ENCODE assay signal across 2 cellular contexts in genomic region chr6:44219053-44219814, GRCh38.
TF ChIP-seq lines count a peak whose summit lies in the region.

No MANE protein-coding gene starts in this region.

TF ChIP-seq in HCT116, 20 proteins besides CTCF, POLR2A, EP300 and RAD21:
- TF ChIP-seq POLR2AphosphoS5 (IDR thresholded peaks at IDR 0.05; ENCODE audit: low read depth, low read length) = peak; percentile 64; the same call in 1 of the 2 replicates
- peak; percentile 72 for TF ChIP-seq TCF7L2 (IDR thresholded peaks at IDR 0.05; ENCODE audit: borderline replicate concordance, extremely low read depth, insufficient read depth, insufficient read length)
- TF ChIP-seq ZFX (IDR thresholded peaks at IDR 0.05) = peak; percentile 37; the same call in 1 of the 2 replicates
- no peak for TF ChIP-seq EGR1 (IDR thresholded peaks at IDR 0.05; ENCODE audit: low read depth)

TF ChIP-seq in neural cell, 6 proteins besides CTCF, POLR2A, EP300 and RAD21:
- TF ChIP-seq REST (IDR thresholded peaks at IDR 0.05; ENCODE audit: borderline replicate concordance) (no peak), EZH2 (IDR thresholded peaks at IDR 0.05; ENCODE audit: borderline replicate concordance, insufficient read depth, low read length, poor library complexity, severe bottlenecking) (no peak), MXI1 (conservative IDR thresholded peaks at IDR 0.05; ENCODE audit: poor library complexity, severe bottlenecking) (no peak), SMC3 (conservative IDR thresholded peaks at IDR 0.05; ENCODE audit: poor library complexity) (no peak), POLR2AphosphoS5 (IDR thresholded peaks at IDR 0.05) (no peak), TAF1 (IDR thresholded peaks at IDR 0.05; ENCODE audit: low read depth) (no peak)
